Comparison of ENCODE assay signal across 19 cellular contexts in the genomic region with DNA sequence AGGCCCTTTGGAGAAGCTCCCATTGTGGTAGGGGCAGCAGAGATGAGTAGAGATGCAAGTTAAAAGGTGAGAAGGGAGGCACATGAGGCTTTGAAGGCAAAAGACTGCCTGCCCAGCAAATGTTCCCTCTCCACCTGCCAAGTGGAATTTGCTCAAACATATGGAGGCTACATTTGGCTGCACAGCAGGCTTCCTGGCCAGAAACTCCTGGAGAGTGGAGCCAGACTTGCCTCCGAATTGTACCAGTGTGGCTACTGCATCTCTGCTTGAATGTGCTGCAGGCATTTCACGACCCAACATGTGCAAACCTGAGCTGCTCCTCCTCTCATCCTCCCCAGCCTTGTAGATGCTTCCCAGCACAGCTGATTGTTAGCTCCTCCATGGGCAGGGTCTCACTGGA.
"Had no signal": no experiment of that assay in that cellular context is flagged by ENCODE, and none has a peak within 500 bp of the region (broad histone marks: within the 10 kb centered on the region; RNA-seq: fewer than 3 reads in every experiment).

No MANE protein-coding gene starts in this region.

- DNase-seq: activated CD4-positive, alpha-beta T cell treated with anti-CD3 and anti-CD28 coated beads for 1 hour; activated CD4-positive, alpha-beta T cell treated with anti-CD3 and anti-CD28 coated beads, Interleukin-2, amount 50 U/mL, for 4 hours; activated T-cell treated with anti-CD3 and anti-CD28 coated beads for 4 hours; effector memory CD8-positive, alpha-beta T cell; foreskin fibroblast; glutamatergic neuron; hypothalamus; sigmoid colon; stimulated activated CD4-positive, alpha-beta T cell treated with anti-CD3 and anti-CD28 coated beads, Interleukin-4, amount 100 ng/mL, for 4 hours; stimulated activated naive CD4-positive, alpha-beta T cell; SW 1271; T-helper 2 cell; thyroid gland; WERI-Rb-1 had no signal

- ATAC-seq: effector memory CD8-positive, alpha-beta T cell; left lobe of liver had no signal

- H3K27ac Mint-ChIP-seq: activated naive CD8-positive, alpha-beta T cell; effector memory CD8-positive, alpha-beta T cell; mesothelial cell of epicardium; nephron had no signal

- H3K9me3 Mint-ChIP-seq: mesothelial cell of epicardium had no signal

- H3K4me3 Mint-ChIP-seq: activated naive CD8-positive, alpha-beta T cell; effector memory CD8-positive, alpha-beta T cell; mesothelial cell of epicardium; nephron had no signal

- H3K27me3 ChIP-seq: sigmoid colon, thyroid gland had no signal

- H3K4me3 ChIP-seq: lung, sigmoid colon, thyroid gland had no signal

- H3K36me3 Mint-ChIP-seq: activated naive CD8-positive, alpha-beta T cell; mesothelial cell of epicardium had no signal

- H3K36me3 ChIP-seq: sigmoid colon, thyroid gland, WERI-Rb-1 had no signal
